10 cellular contexts compared by ENCODE assay signal in genomic region chr9:88092699-88093359, GRCh38.
DNase-seq lines count a peak whose midpoint lies in the region; ATAC-seq and TF ChIP-seq lines count a peak whose summit lies in the region.
"Had no signal": no experiment of that assay in that cellular context is flagged by ENCODE, and none has a peak within 500 bp of the region (broad histone marks: within the 10 kb centered on the region; RNA-seq: fewer than 3 reads in every experiment).

No MANE protein-coding gene starts in this region.

- H3K9me3 Mint-ChIP-seq in nephron = no peaks in the 10 kb centered on the region

- TF ChIP-seq CTCF in fibroblast of pulmonary artery (IDR thresholded peaks at IDR 0.05; ENCODE audit: low read length, missing control alignments) (no peak), nephron (IDR thresholded peaks at IDR 0.05; ENCODE audit: unreplicated experiment in 3 of 3) (no peak)

- peak overlapping the region; percentile 29 to 63 (median 48) for H3K27ac Mint-ChIP-seq in nephron

- ATAC-seq in HG02763 (IDR thresholded peaks at IDR 0.05; ENCODE audit: unreplicated experiment) = no peak

- peak; percentile 66 for DNase-seq in AG20443 (ENCODE audit: low spot score)
- DNase-seq in NOMO-1 (lab: John Stamatoyannopoulos, UW; ENCODE audit: unreplicated experiment in 2 of 2) = peak; percentile 34 to 40
- DNase-seq in fibroblast of pulmonary artery (ENCODE audit: low read depth) = peak; percentile 58
- no peak for DNase-seq in kidney glomerular epithelial cell (lab: John Stamatoyannopoulos, UW)
- DNase-seq in NCI-H1417 treated with DMSO at 0.1 percent for 48 hours (lab: John Stamatoyannopoulos, UW) = no peak
- no peak for DNase-seq in activated naive CD4-positive, alpha-beta T cell treated with Interleukin-2 at 50 U/mL for 16 hours
- DNase-seq: activated T-cell treated with anti-CD3 and anti-CD28 coated beads, Interleukin-2, amount 50 U/mL, for 48 hours; NCI-H69 had no signal

- H3K27me3 Mint-ChIP-seq in nephron (ENCODE audit: low read depth) = peaks cover 8% of the 10 kb centered on the region

- H3K4me1 Mint-ChIP-seq in nephron = peaks cover 15% of the 10 kb centered on the region

- H3K4me3 Mint-ChIP-seq in nephron = no peak overlapping the region

- no peak overlapping the region for H3K4me3 ChIP-seq in fibroblast of pulmonary artery (replicated peaks; ENCODE audit: low read depth, low read length)

- no peaks in the 10 kb centered on the region for H3K36me3 Mint-ChIP-seq in nephron (ENCODE audit: low read depth)

Comparison
In these comparisons a context has a peak if more than half of its experiments do, and no peak if none do; other contexts are left out.
1. DNase-seq: peak in AG20443 (single experiment), NOMO-1 (2 of 2) and fibroblast of pulmonary artery (single experiment); none in kidney glomerular epithelial cell (single experiment), NCI-H1417 treated with DMSO at 0.1 percent for 48 hours (single experiment) and activated naive CD4-positive, alpha-beta T cell treated with Interleukin-2 at 50 U/mL for 16 hours (single experiment).